In the genomic region with DNA sequence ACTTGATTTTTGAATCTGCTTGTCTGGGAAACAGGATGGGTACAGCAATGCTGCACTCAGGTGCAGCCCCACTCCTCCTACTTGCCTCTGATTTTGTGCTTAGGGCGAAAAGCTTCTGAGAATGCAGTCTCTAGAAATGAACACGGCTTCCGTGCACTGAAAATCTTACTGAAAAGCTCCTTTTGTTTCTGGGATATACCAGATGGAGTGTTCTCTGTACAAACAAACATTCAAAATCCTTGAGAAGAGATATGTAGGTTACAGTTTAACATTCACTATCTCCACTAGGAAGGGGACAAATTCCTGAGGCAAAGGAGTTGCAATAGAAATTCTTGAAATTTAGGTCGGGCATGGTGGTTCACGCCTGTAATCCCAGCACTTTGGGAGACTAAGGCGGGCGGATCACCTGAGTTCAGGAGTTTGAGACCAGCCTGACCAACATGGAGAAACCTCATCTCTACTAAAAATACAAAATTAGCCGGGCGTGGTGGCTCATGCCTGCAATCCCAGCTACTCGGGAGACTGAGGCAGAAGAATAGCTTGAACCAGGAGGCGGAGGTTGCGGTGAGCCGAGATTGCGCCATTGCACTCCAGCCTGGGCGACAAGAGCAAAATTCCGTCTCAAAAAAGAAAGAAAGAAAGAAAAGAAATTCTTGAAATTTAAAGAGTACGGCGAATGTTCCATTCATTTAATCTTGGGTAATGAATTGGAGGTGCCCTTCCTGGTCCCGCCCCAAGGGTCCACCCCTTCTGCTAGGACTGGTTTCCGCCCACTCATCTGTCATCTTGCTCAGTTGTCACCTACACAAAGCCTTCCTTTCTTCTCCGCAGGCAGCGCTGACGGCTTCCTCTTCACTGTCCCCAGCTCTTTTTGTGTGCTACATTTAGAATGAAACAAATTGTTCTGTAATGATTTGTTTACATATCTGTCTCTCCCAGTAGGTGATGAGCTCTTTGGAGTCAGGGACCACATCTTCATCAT, we compare ENCODE assay signal across 1 cellular context.
TF ChIP-seq lines count a peak whose summit lies in the region.

No MANE protein-coding gene starts in this region.

TF ChIP-seq in HEK293, 187 proteins besides CTCF, POLR2A, EP300 and RAD21 (continued from another document):
- TF ChIP-seq, protein P1, sequence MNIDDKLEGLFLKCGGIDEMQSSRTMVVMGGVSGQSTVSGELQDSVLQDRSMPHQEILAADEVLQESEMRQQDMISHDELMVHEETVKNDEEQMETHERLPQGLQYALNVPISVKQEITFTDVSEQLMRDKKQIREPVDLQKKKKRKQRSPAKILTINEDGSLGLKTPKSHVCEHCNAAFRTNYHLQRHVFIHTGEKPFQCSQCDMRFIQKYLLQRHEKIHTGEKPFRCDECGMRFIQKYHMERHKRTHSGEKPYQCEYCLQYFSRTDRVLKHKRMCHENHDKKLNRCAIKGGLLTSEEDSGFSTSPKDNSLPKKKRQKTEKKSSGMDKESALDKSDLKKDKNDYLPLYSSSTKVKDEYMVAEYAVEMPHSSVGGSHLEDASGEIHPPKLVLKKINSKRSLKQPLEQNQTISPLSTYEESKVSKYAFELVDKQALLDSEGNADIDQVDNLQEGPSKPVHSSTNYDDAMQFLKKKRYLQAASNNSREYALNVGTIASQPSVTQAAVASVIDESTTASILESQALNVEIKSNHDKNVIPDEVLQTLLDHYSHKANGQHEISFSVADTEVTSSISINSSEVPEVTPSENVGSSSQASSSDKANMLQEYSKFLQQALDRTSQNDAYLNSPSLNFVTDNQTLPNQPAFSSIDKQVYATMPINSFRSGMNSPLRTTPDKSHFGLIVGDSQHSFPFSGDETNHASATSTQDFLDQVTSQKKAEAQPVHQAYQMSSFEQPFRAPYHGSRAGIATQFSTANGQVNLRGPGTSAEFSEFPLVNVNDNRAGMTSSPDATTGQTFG (tag by site-specific recombination; IDR thresholded peaks at IDR 0.05; ENCODE audit: borderline replicate concordance) = no peak
- TF ChIP-seq ZNF677 (tag by site-specific recombination; IDR thresholded peaks at IDR 0.05) (no peak), ZBTB21 (tag by site-specific recombination; IDR thresholded peaks at IDR 0.05) (no peak), KLF9 (tag by site-specific recombination; IDR thresholded peaks at IDR 0.05; ENCODE audit: low read depth) (no peak), ZNF174 (tag by site-specific recombination; IDR thresholded peaks at IDR 0.05) (no peak), ZNF335 (tag by site-specific recombination; conservative IDR thresholded peaks at IDR 0.05) (no peak), ZFHX2 (tag by site-specific recombination; conservative IDR thresholded peaks at IDR 0.05) (peak; percentile 36; the same call in 1 of the 2 replicates), KLF16 (tag by site-specific recombination; IDR thresholded peaks at IDR 0.05) (no peak), MEIS1 (CRISPR knock-in tag; IDR thresholded peaks at IDR 0.05; ENCODE audit: borderline replicate concordance) (peak; percentile 73)
- TF ChIP-seq, protein P2, sequence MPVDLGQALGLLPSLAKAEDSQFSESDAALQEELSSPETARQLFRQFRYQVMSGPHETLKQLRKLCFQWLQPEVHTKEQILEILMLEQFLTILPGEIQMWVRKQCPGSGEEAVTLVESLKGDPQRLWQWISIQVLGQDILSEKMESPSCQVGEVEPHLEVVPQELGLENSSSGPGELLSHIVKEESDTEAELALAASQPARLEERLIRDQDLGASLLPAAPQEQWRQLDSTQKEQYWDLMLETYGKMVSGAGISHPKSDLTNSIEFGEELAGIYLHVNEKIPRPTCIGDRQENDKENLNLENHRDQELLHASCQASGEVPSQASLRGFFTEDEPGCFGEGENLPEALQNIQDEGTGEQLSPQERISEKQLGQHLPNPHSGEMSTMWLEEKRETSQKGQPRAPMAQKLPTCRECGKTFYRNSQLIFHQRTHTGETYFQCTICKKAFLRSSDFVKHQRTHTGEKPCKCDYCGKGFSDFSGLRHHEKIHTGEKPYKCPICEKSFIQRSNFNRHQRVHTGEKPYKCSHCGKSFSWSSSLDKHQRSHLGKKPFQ (tag by site-specific recombination; IDR thresholded peaks at IDR 0.05) = no peak
